Comparison of ENCODE assay signal across 14 cellular contexts in the genomic region with DNA sequence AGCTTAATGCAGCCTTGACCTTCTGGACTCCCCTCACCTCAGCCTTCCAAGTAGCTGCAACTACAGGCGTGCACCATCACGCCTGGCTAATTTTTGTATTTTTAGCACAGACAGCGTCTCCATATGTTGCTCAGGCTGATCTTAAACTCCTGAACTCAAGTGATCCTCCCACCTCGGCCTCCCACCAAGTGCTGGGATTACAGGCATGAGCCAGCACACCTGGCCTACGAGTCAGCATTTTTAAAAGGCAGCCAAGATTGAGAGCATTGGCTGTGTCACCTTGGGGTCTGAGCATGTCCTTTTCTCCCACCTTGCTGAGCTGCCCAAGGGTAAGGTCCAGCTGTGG.
DNase-seq lines count a peak whose midpoint lies in the region; ATAC-seq and TF ChIP-seq lines count a peak whose summit lies in the region.
"Had no signal": no experiment of that assay in that cellular context is flagged by ENCODE, and none has a peak within 500 bp of the region (broad histone marks: within the 10 kb centered on the region; RNA-seq: fewer than 3 reads in every experiment).

No MANE protein-coding gene starts in this region.

- H3K4me3 ChIP-seq in stomach smooth muscle (ENCODE audit: low read length in 2 of 2), result no peak overlapping the region

- H3K36me3 ChIP-seq in stomach smooth muscle (ENCODE audit: control insufficient read depth in 2 of 2, insufficient read depth in 2 of 2, low read length in 2 of 2), result no peaks in the 10 kb centered on the region

- DNase-seq in HFFc6 (no peak), iris pigment epithelial cell (ENCODE audit: low read depth) (peak; percentile 52), left colon (no peak)
- DNase-seq: activated CD8-positive, alpha-beta memory T cell treated with anti-CD3 and anti-CD28 coated beads, Interleukin-2, amount 50 U/mL, for 4 hours; NCI-H2107; stimulated activated CD4-positive, alpha-beta T cell treated with anti-CD3 and anti-CD28 coated beads, Interleukin-4, amount 100 ng/mL, for 1 hour; SW 1271 had no signal

- H3K9ac ChIP-seq in stomach smooth muscle (ENCODE audit: low read length in 2 of 2), result no peak overlapping the region

- peaks cover 0 to 2% of the 10 kb centered on the region in 2 donors for H3K9me3 ChIP-seq in stomach smooth muscle (ENCODE audit: control insufficient read depth in 2 of 2, low read length in 2 of 2)

- peak overlapping the region; percentile 49 for H3K27ac ChIP-seq in stomach smooth muscle (ENCODE audit: low read length)
- H3K27ac ChIP-seq: C4-2B had no signal

- peaks cover 32% of the 10 kb centered on the region for H3K36me3 Mint-ChIP-seq in HFFc6 (ENCODE audit: low read depth)
- H3K36me3 Mint-ChIP-seq: activated naive CD8-positive, alpha-beta T cell; stimulated activated memory B cell treated with anti-CD40 and anti-IgM and Interleukin-4, amounts not matched to agents 10 μg/mL and 1 μg/mL and 100 μg/mL, for 72 hours had no signal

- peaks cover 16% of the 10 kb centered on the region for H3K4me1 ChIP-seq in stomach smooth muscle (ENCODE audit: control insufficient read depth, insufficient read depth, low read length)

- no peaks in the 10 kb centered on the region for H3K27me3 ChIP-seq in stomach smooth muscle (ENCODE audit: control insufficient read depth in 1 of 2, insufficient read depth in 2 of 2, low read length in 2 of 2)

- ATAC-seq in SK-N-SH treated with all-trans-retinoic acid at 6 μM for 48 hours (no peak; the same call in 2 of the 3 replicates), left colon (no peak), GM18505 (IDR thresholded peaks at IDR 0.05; ENCODE audit: unreplicated experiment) (no peak), GM21360 (IDR thresholded peaks at IDR 0.05; ENCODE audit: unreplicated experiment) (no peak)
- ATAC-seq: stimulated activated memory B cell treated with anti-CD40 and anti-IgM and Interleukin-4, amounts not matched to agents 10 μg/mL and 1 μg/mL and 100 μg/mL, for 72 hours had no signal

- H3K27me3 Mint-ChIP-seq in HFFc6 (ENCODE audit: insufficient read depth), result peaks cover 2% of the 10 kb centered on the region; the same call in 1 of the 2 replicates

- intact Hi-C loops in left colon (cut with DNase I, micrococcal nuclease), result loop anchor here in 1 of 2 donors (10.0 kb wide), 1 partner anchor 123 kb away; no protein-coding TSS in a partner anchor

- peaks cover 5% of the 10 kb centered on the region; the same call in 1 of the 2 replicates for H3K9me3 Mint-ChIP-seq in HFFc6

- peaks cover 83% of the 10 kb centered on the region for H3K4me1 Mint-ChIP-seq in HFFc6 (ENCODE audit: low read depth)
- H3K4me1 Mint-ChIP-seq: stimulated activated memory B cell treated with anti-CD40 and anti-IgM and Interleukin-4, amounts not matched to agents 10 μg/mL and 1 μg/mL and 100 μg/mL, for 72 hours had no signal

- no peak for TF ChIP-seq CTCF in HFFc6 (IDR thresholded peaks at IDR 0.05)

- TF ChIP-seq POLR2A in GM18505 (IDR thresholded peaks at IDR 0.05; ENCODE audit: borderline replicate concordance, extremely low read depth, insufficient read depth, insufficient read length), result no peak

- peak overlapping the region; percentile 93 for H3K27ac Mint-ChIP-seq in HFFc6
- H3K27ac Mint-ChIP-seq: activated naive CD8-positive, alpha-beta T cell; stimulated activated memory B cell treated with anti-CD40 and anti-IgM and Interleukin-4, amounts not matched to agents 10 μg/mL and 1 μg/mL and 100 μg/mL, for 72 hours had no signal

- H3K4me3 Mint-ChIP-seq in HFFc6, result peak overlapping the region; percentile 69
- H3K4me3 Mint-ChIP-seq: activated naive CD8-positive, alpha-beta T cell; stimulated activated memory B cell treated with anti-CD40 and anti-IgM and Interleukin-4, amounts not matched to agents 10 μg/mL and 1 μg/mL and 100 μg/mL, for 72 hours had no signal

TF ChIP-seq in SK-N-SH treated with all-trans-retinoic acid at 6 μM for 48 hours, 23 proteins besides CTCF, POLR2A, EP300 and RAD21:
- TF ChIP-seq ZC3H10 (CRISPR knock-in tag; IDR thresholded peaks at IDR 0.05) (no peak), SNAI2 (CRISPR knock-in tag; IDR thresholded peaks at IDR 0.05) (peak; percentile 9; the same call in 1 of the 2 replicates), GLIS3 (CRISPR knock-in tag; IDR thresholded peaks at IDR 0.05) (no peak), ARNTL (CRISPR knock-in tag; IDR thresholded peaks at IDR 0.05; ENCODE audit: borderline replicate concordance, low read depth) (no peak), ZFP30 (CRISPR knock-in tag; IDR thresholded peaks at IDR 0.05) (no peak)
- TF ChIP-seq, protein P1, sequence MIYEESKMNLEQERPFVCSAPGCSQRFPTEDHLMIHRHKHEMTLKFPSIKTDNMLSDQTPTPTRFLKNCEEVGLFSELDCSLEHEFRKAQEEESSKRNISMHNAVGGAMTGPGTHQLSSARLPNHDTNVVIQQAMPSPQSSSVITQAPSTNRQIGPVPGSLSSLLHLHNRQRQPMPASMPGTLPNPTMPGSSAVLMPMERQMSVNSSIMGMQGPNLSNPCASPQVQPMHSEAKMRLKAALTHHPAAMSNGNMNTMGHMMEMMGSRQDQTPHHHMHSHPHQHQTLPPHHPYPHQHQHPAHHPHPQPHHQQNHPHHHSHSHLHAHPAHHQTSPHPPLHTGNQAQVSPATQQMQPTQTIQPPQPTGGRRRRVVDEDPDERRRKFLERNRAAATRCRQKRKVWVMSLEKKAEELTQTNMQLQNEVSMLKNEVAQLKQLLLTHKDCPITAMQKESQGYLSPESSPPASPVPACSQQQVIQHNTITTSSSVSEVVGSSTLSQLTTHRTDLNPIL (CRISPR knock-in tag; IDR thresholded peaks at IDR 0.05; ENCODE audit: low read depth), result no peak
